ENCODE assay signal across 9 cellular contexts in genomic region chr21:41133896-41134522, GRCh38. TPM values are rescaled to one million over a fixed set of nuclear protein-coding genes. Genes with fewer than 3 reads are reported as not detected.
DNase-seq lines count a peak whose midpoint lies in the region; ATAC-seq, FAIRE-seq and TF ChIP-seq lines count a peak whose summit lies in the region.
"Had no signal": no experiment of that assay in that cellular context is flagged by ENCODE, and none has a peak within 500 bp of the region (broad histone marks: within the 10 kb centered on the region; RNA-seq: fewer than 3 reads in every experiment).

No MANE protein-coding gene starts in this region.

- no peak overlapping the region for H3K4me3 ChIP-seq in GM12865 (ENCODE audit: low read depth, low read length)
- no peak overlapping the region for H3K4me3 ChIP-seq in GM12878
- H3K4me3 ChIP-seq in left lung: no peak overlapping the region

- DNase-seq in GM12865 (ENCODE audit: low read depth) (peak; percentile 48), MV-4-11 (lab: John Stamatoyannopoulos, UW) (peak; percentile 32), GM12878 (ENCODE audit: low read depth, low spot score) (no peak), left lung (no peak), NK-92 (lab: John Stamatoyannopoulos, UW; ENCODE audit: unreplicated experiment) (no peak), NCI-H1436 (lab: John Stamatoyannopoulos, UW) (no peak)
- DNase-seq in stimulated activated naive CD8-positive, alpha-beta T cell treated with anti-CD3 and anti-CD28 coated beads, Interleukin-15, amount 100 ng/mL, for 72 hours: no peak
- DNase-seq: naive B cell had no signal

- peak; percentile 40 for TF ChIP-seq CTCF in GM12865 (IDR thresholded peaks at IDR 0.05; ENCODE audit: insufficient read depth, low read depth, low read length, missing control alignments)
- peak; percentile 40 to 58 (median 53); a peak in 5 of 6 replicates for TF ChIP-seq CTCF in GM12878 (IDR thresholded peaks at IDR 0.05 in 2 of 3, conservative IDR thresholded peaks at IDR 0.05 in 1 of 3; ENCODE audit: control insufficient read depth in 2 of 3, extremely low read depth in 1 of 3, insufficient read depth in 1 of 3, low read depth in 3 of 3, low read length in 3 of 3)
- TF ChIP-seq CTCF in left lung (IDR thresholded peaks at IDR 0.05): peak; percentile 24 to 37

- CTCF ChIA-PET in GM12878 (lab: Yijun Ruan, JAX): interaction anchor here (0.8 to 3.8 kb wide), 7 partner anchors 8 to 1616 kb away, joined by 3 to 45 read pairs (median 4); partner anchors contain the start of gene PCP4

- in situ Hi-C loops in GM12878 (cut with MboI): loop anchor here (10.0 kb wide), 1 partner anchor 1609 kb away; no protein-coding TSS in a partner anchor

- no peaks in the 10 kb centered on the region for H3K36me3 ChIP-seq in GM12878 (ENCODE audit: control insufficient read depth in 2 of 2, insufficient read depth in 2 of 2, low read length in 1 of 2)
- no peaks in the 10 kb centered on the region for H3K36me3 ChIP-seq in left lung

- no peaks in the 10 kb centered on the region for H4K20me1 ChIP-seq in GM12878 (ENCODE audit: control insufficient read depth, insufficient read depth)

- POLR2A ChIA-PET in GM12878 (lab: Charles Lee): no interaction called here

- H3K4me2 ChIP-seq in GM12878 (ENCODE audit: control insufficient read depth, insufficient read depth): no peak overlapping the region

- no TSS peak for BruUV-seq in GM12878 (replicated peaks; lab: Mats Ljungman, UMichigan)

- H3K27ac ChIP-seq in GM12878 (ENCODE audit: control insufficient read depth, insufficient read depth): no peak overlapping the region
- H3K27ac ChIP-seq in left lung: no peak overlapping the region

- no peak overlapping the region for H3K9ac ChIP-seq in GM12878 (ENCODE audit: control insufficient read depth, insufficient read depth, low read length)

- no peak overlapping the region for H2AFZ ChIP-seq in GM12878 (ENCODE audit: control insufficient read depth, low read depth, low read length)

- H3K4me1 ChIP-seq in GM12878 (ENCODE audit: control insufficient read depth, insufficient read depth, low read length) (no peaks in the 10 kb centered on the region), left lung (no peaks in the 10 kb centered on the region)

- H3K27me3 Mint-ChIP-seq in stimulated activated naive CD8-positive, alpha-beta T cell treated with anti-CD3 and anti-CD28 coated beads, Interleukin-15, amount 100 ng/mL, for 72 hours: peaks cover 13% of the 10 kb centered on the region

- no peak overlapping the region for H3K4me3 Mint-ChIP-seq in stimulated activated naive CD8-positive, alpha-beta T cell treated with anti-CD3 and anti-CD28 coated beads, Interleukin-15, amount 100 ng/mL, for 72 hours
- H3K4me3 Mint-ChIP-seq: naive B cell had no signal

- H3K27me3 ChIP-seq in GM12878 (replicated peaks in 1 of 2; ENCODE audit: control insufficient read depth in 2 of 2, insufficient read depth in 2 of 2, low read length in 1 of 2) (no peaks in the 10 kb centered on the region), left lung (no peaks in the 10 kb centered on the region)

- no peak for FAIRE-seq in GM12878 (lab: Jason Lieb, UNC)

- peaks cover 4% of the 10 kb centered on the region for H3K4me1 Mint-ChIP-seq in stimulated activated naive CD8-positive, alpha-beta T cell treated with anti-CD3 and anti-CD28 coated beads, Interleukin-15, amount 100 ng/mL, for 72 hours
- H3K4me1 Mint-ChIP-seq: naive B cell had no signal

- no peak overlapping the region for H3K27ac Mint-ChIP-seq in stimulated activated naive CD8-positive, alpha-beta T cell treated with anti-CD3 and anti-CD28 coated beads, Interleukin-15, amount 100 ng/mL, for 72 hours

- peaks cover 0 to 6% of the 10 kb centered on the region in 2 donors for H3K9me3 Mint-ChIP-seq in stimulated activated naive CD8-positive, alpha-beta T cell treated with anti-CD3 and anti-CD28 coated beads, Interleukin-15, amount 100 ng/mL, for 72 hours

- intact Hi-C loops in GM12878 (cut with micrococcal nuclease; ENCODE audit: unreplicated experiment) (loop anchor here (5.0 kb wide), 1 partner anchor 1617 kb away; no protein-coding TSS in a partner anchor), left lung (cut with DNase I) (no loop called here)

- whole genome bisulfite sequencing in GM12878 (ENCODE audit: insufficient coverage, insufficient replicate concordance, low lambda C conversion rate, missing lambda C conversion rate): 31% methylated on average over 5 of the region's 5 CpGs

- no peak for TF ChIP-seq EP300 in GM12878 (IDR thresholded peaks at IDR 0.05; ENCODE audit: borderline replicate concordance in 1 of 2, control insufficient read depth in 1 of 2, low read depth in 2 of 2, low read length in 2 of 2)

- ATAC-seq in GM12878 (peak; percentile 59; the same call in 2 of the 3 replicates), left lung (peak; percentile 73), GM21825 (IDR thresholded peaks at IDR 0.05; ENCODE audit: unreplicated experiment) (no peak)
- no peak for ATAC-seq in stimulated activated naive CD8-positive, alpha-beta T cell treated with anti-CD3 and anti-CD28 coated beads, Interleukin-15, amount 100 ng/mL, for 72 hours

- H3K9me3 ChIP-seq in GM12878 (replicated peaks; ENCODE audit: control insufficient read depth, insufficient read depth, low read length) (no peaks in the 10 kb centered on the region), left lung (no peaks in the 10 kb centered on the region)

- TF ChIP-seq RAD21 in GM12878 (IDR thresholded peaks at IDR 0.05; ENCODE audit: insufficient read depth, low read depth, low read length): peak; percentile 36; the same call in 1 of the 2 replicates

- SMC1A ChIA-PET in GM12878 (lab: Charles Lee; ENCODE audit: uncharacterized antibody, unreplicated experiment): no interaction called here

- RAD21 ChIA-PET in GM12878 (lab: Charles Lee; ENCODE audit: unreplicated experiment): interaction anchor here (0.9 kb wide), 1 partner anchor 1616 kb away, joined by 6 read pairs; no protein-coding TSS in a partner anchor

- H3K79me2 ChIP-seq in GM12878 (ENCODE audit: control insufficient read depth, insufficient read depth, low read length): no peaks in the 10 kb centered on the region

- no peak for TF ChIP-seq POLR2A in GM12878 (IDR thresholded peaks at IDR 0.05; ENCODE audit: low read depth, low read length)

TF ChIP-seq in GM12878, 131 proteins besides CTCF, POLR2A, EP300 and RAD21:
- TF ChIP-seq NFIC (IDR thresholded peaks at IDR 0.05; ENCODE audit: low read depth, low read length): no peak
- no peak for TF ChIP-seq HSF1 (IDR thresholded peaks at IDR 0.05; ENCODE audit: low read depth, low read length)
- TF ChIP-seq ZBTB4 (CRISPR knock-in tag; IDR thresholded peaks at IDR 0.05): no peak
- TF ChIP-seq JUND (IDR thresholded peaks at IDR 0.05; ENCODE audit: low read depth, low read length): no peak
- TF ChIP-seq ZNF207 (IDR thresholded peaks at IDR 0.05; ENCODE audit: borderline replicate concordance): no peak

RNA-seq across cellular contexts. Expression of gene BACE2, which starts 34.0 kb away (rescaled TPM):
- 0.15 TPM in 1 of 2 replicates, not detected in the other for total RNA-seq in GM12878 (2013; cell fraction: nucleolus; rRNA removed)
- total RNA-seq in GM12878 (2014; rRNA removed) (0.05 TPM in 1 of 2 replicates, not detected in the other), GM12878 (2014; rRNA removed; fragmentation: Illumina TruSeq; extraction: Trizol) (not detected in 2 replicates), GM12878 (2021) (0.08 and 0.18 TPM in 2 replicates), left lung (10 to 100 TPM; 41.5 to 44.6 TPM)
- polyA plus RNA-seq in GM12878 (2011; ENCODE audit: low read depth): 0.60 TPM
- polyA plus RNA-seq in GM12878 (2011; rRNA removed) (0.69 and 0.86 TPM in 2 replicates), GM12878 (2014; fragmentation: Illumina TruSeq; extraction: Trizol) (0.04 TPM in 1 of 2 replicates, not detected in the other), GM12878 (2014; fragmentation: Nextera tagmentation; extraction: Ambion mirVana) (under 1 TPM; 0.04 to 0.31 TPM), GM12878 (2014; rRNA removed) (0.30 TPM in 1 of 2 replicates, not detected in the other), GM12878 (2016; fragmentation: Nextera tagmentation; extraction: Ambion mirVana) (not detected)
- 0.50 and 0.76 TPM in 2 replicates for polyA plus RNA-seq in GM12878 (2011; cell fraction: cytosol; rRNA removed)
- polyA plus RNA-seq in GM12878 (2011; cell fraction: nucleus; rRNA removed): 0.51 and 0.73 TPM in 2 replicates
- polyA plus RNA-seq in GM12878 (2012): 0.37 and 0.81 TPM in 2 replicates
- polyA minus RNA-seq in GM12878 (2011; rRNA and poly(A)+ RNA removed): 0.29 and 0.46 TPM in 2 replicates
- polyA minus RNA-seq in GM12878 (2011; cell fraction: cytosol; rRNA and poly(A)+ RNA removed): 1.1 TPM in 1 of 2 replicates, not detected in the other
- 0.24 and 0.48 TPM in 2 replicates for polyA minus RNA-seq in GM12878 (2011; cell fraction: nucleus; rRNA and poly(A)+ RNA removed)

Comparison
In these comparisons a context has a peak if more than half of its experiments do, and no peak if none do; other contexts are left out.
1. DNase-seq: peak in GM12865 (single experiment) and MV-4-11 (single experiment); none in GM12878 (single experiment), left lung (0 of 2), NK-92 (single experiment), NCI-H1436 (single experiment) and stimulated activated naive CD8-positive, alpha-beta T cell treated with anti-CD3 and anti-CD28 coated beads, Interleukin-15, amount 100 ng/mL, for 72 hours (0 of 2).
2. ATAC-seq: peak in GM12878 (single experiment) and left lung (single experiment); none in stimulated activated naive CD8-positive, alpha-beta T cell treated with anti-CD3 and anti-CD28 coated beads, Interleukin-15, amount 100 ng/mL, for 72 hours (single experiment) and GM21825 (single experiment).
3. RNA of gene BACE2, which starts 34.0 kb away (total RNA-seq): 41.5 to 44.6 TPM in left lung; 0.05 to 0.18 TPM in GM12878; every median in the first group is over 10 times any median in the second.
4. Peak in every context shown above with its lines, with median percentiles within 50 percentile points of each other: CTCF ChIP-seq.